Comparison of ENCODE assay signal across 8 cellular contexts in the genomic region with DNA sequence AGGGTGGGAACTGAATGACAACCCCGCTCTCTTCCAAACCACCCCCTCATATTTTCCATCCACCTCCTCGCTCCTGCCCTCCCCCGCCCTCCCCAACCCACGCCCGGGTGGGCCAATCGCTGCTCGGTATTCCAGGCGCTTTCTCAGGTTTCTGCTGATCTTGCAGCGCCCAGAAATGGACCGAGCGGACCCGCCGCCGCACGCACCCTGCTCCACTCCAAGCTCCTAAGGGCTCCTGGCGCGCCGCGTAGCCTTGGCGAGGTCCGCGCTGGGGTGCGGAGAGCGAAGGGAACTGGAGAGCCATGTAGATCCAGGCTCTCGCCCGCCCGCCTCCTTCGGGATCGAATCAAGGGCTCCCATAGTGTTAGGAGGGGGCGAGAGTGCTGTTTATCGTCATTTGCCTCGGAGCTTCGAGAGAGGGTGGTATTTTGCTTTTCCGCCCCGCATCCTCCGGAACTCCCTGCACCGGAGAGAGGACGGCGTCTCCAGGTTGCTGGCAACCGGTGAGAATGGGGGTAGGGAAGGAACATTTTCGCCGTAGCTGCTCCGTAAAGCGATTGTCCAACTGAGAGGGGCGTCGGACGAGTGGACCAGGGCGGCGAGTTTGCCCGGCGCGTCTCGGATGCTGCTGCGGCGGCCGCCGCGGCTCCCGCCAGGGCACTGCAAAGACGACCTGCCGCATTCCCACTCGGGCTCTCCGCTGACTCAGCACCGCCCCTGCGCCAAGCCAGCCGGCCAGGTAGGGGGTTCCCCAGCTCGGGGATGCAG. TPM values are rescaled to one million over a fixed set of nuclear protein-coding genes. Genes with fewer than 3 reads are reported as not detected.
DNase-seq lines count a peak whose midpoint lies in the region; ATAC-seq and TF ChIP-seq lines count a peak whose summit lies in the region.

Gene KCNA1 (plus strand): TSS at position 172 of the 768 bp plus-strand sequence. CDS start 1,474 bp downstream, outside the sequence.

- no peaks in the 10 kb centered on the region for H3F3A ChIP-seq in PC-9 (ENCODE audit: insufficient read depth, low read depth)

- H3K9me3 ChIP-seq in colonic mucosa (no peaks in the 10 kb centered on the region), mesenchymal stem cell (ENCODE audit: control insufficient read depth, low read length) (peaks cover 3% of the 10 kb centered on the region), tibial artery (peaks cover 0 to 3% (median 0%) of the 10 kb centered on the region in 3 donors), PC-9 (ENCODE audit: insufficient read depth, low read depth) (no peaks in the 10 kb centered on the region)

- no peak within 1 kb of the TSS for H2BK12ac ChIP-seq in mesenchymal stem cell (ENCODE audit: low read length in 2 of 2)

- H2BK15ac ChIP-seq in mesenchymal stem cell (ENCODE audit: low read depth, poor library complexity, severe bottlenecking) = no peak within 1 kb of the TSS

- POLR2A ChIA-PET in PC-9 (lab: Charles Lee; ENCODE audit: unreplicated experiment) = no interaction called here

- ATAC-seq in HG03097 (IDR thresholded peaks at IDR 0.05; ENCODE audit: low FRiP score, unreplicated experiment) = no peak

- H4K91ac ChIP-seq in mesenchymal stem cell (ENCODE audit: low read length) = peak within 1 kb of the TSS; percentile 22

- no peaks in the 10 kb centered on the region for H3K79me1 ChIP-seq in mesenchymal stem cell (replicated peaks; ENCODE audit: low read length, poor library complexity, severe bottlenecking)

- H3K4ac ChIP-seq in mesenchymal stem cell (ENCODE audit: low read depth in 1 of 2, low read length in 2 of 2) = no peak within 1 kb of the TSS

- H2AK5ac ChIP-seq in mesenchymal stem cell (ENCODE audit: low read length, severe bottlenecking) = no peak within 1 kb of the TSS

- CTCF ChIA-PET in PC-9 (lab: Charles Lee) = no interaction called here

- peaks cover 51% of the 10 kb centered on the region for H3K27me3 ChIP-seq in colonic mucosa
- H3K27me3 ChIP-seq in mesenchymal stem cell (ENCODE audit: control insufficient read depth in 1 of 2, insufficient read depth in 1 of 2, low read length in 2 of 2) = peaks cover 34 to 75% of the 10 kb centered on the region in 2 experiments
- peaks cover 2 to 79% of the 10 kb centered on the region in 2 donors for H3K27me3 ChIP-seq in tibial artery
- H3K27me3 ChIP-seq in PC-9 (ENCODE audit: insufficient read depth, low read depth) = peaks cover 51% of the 10 kb centered on the region

- H3K14ac ChIP-seq in mesenchymal stem cell (ENCODE audit: low read length in 2 of 2) = no peak within 1 kb of the TSS

- no peaks in the 10 kb centered on the region for H3K79me2 ChIP-seq in PC-9 (ENCODE audit: low read depth)

- H3K4me1 ChIP-seq in colonic mucosa (no peaks in the 10 kb centered on the region), mesenchymal stem cell (ENCODE audit: control insufficient read depth, insufficient read depth, low read depth, low read length) (peaks cover 16% of the 10 kb centered on the region), tibial artery (peaks cover 0 to 29% (median 26%) of the 10 kb centered on the region in 4 donors), PC-9 (replicated peaks; ENCODE audit: insufficient read depth) (no peaks in the 10 kb centered on the region)

- H4K20me1 ChIP-seq in PC-9 (ENCODE audit: insufficient read depth) = no peaks in the 10 kb centered on the region

- H3K9ac ChIP-seq in colonic mucosa (ENCODE audit: low read depth in 2 of 2, low read length in 2 of 2) = no peak within 1 kb of the TSS
- peak within 1 kb of the TSS; percentile 67 for H3K9ac ChIP-seq in mesenchymal stem cell (ENCODE audit: low read length)

- no peak within 1 kb of the TSS for H2AFZ ChIP-seq in mesenchymal stem cell (ENCODE audit: low read depth, low read length)
- no peak within 1 kb of the TSS for H2AFZ ChIP-seq in PC-9

- whole genome bisulfite sequencing in mesenchymal stem cell = under 1% methylated on average over 66 of the region's 67 CpGs

- DNase-seq in Daoy (ENCODE audit: low read depth) (peak; percentile 63), NCI-H146 treated with DMSO at 0.1 percent for 48 hours (lab: John Stamatoyannopoulos, UW; ENCODE audit: unreplicated experiment) (peak; percentile 56), colonic mucosa (no peak), mesenchymal stem cell (no peak), tibial artery (no peak), SW 1271 (lab: John Stamatoyannopoulos, UW) (no peak), PC-9 (no peak)

- BruUV-seq in PC-9 (replicated peaks; lab: Mats Ljungman, UMichigan) = no TSS peak

- no peak for TF ChIP-seq CTCF in colonic mucosa (IDR thresholded peaks at IDR 0.05)
- no peak for TF ChIP-seq CTCF in tibial artery (IDR thresholded peaks at IDR 0.05)
- no peak for TF ChIP-seq CTCF in PC-9 (conservative IDR thresholded peaks at IDR 0.05)

- no peaks in the 10 kb centered on the region for H3K9me2 ChIP-seq in PC-9 (ENCODE audit: insufficient read depth)

- no peak within 1 kb of the TSS for H2BK120ac ChIP-seq in mesenchymal stem cell (ENCODE audit: low read depth, low read length)

- H4K8ac ChIP-seq in mesenchymal stem cell (ENCODE audit: low read length) = no peak within 1 kb of the TSS

- H3K4me2 ChIP-seq in mesenchymal stem cell (ENCODE audit: low read length, poor library complexity, severe bottlenecking) (peak within 1 kb of the TSS; percentile 56), PC-9 (no peak within 1 kb of the TSS)

- H3K23ac ChIP-seq in mesenchymal stem cell (ENCODE audit: low read length in 2 of 2) = peak within 1 kb of the TSS in 1 of 2 experiments; percentile 86

- H3K18ac ChIP-seq in mesenchymal stem cell (ENCODE audit: low read depth in 1 of 2, low read length in 2 of 2) = no peak within 1 kb of the TSS

- intact Hi-C loops in colonic mucosa (cut with DNase I) (no loop called here), tibial artery (cut with DNase I; ENCODE audit: low total_unique reads) (no loop called here), PC-9 (cut with micrococcal nuclease; ENCODE audit: unreplicated experiment) (no loop called here)

- H3K36me3 ChIP-seq in colonic mucosa (no peaks in the 10 kb centered on the region), mesenchymal stem cell (ENCODE audit: control insufficient read depth in 1 of 2, insufficient read depth in 2 of 2, low read depth in 1 of 2, low read length in 2 of 2) (no peaks in the 10 kb centered on the region), tibial artery (no peaks in the 10 kb centered on the region), PC-9 (ENCODE audit: low read depth) (no peaks in the 10 kb centered on the region)

- peak within 1 kb of the TSS; percentile 14 for H3K4me3 ChIP-seq in colonic mucosa
- peak within 1 kb of the TSS; percentile 14 to 83 for H3K4me3 ChIP-seq in mesenchymal stem cell (ENCODE audit: insufficient read depth in 1 of 2, low read depth in 1 of 2, low read length in 2 of 2)
- peak within 1 kb of the TSS; percentile 41 to 42 for H3K4me3 ChIP-seq in tibial artery
- H3K4me3 ChIP-seq in PC-9 = no peak within 1 kb of the TSS

- no peak within 1 kb of the TSS for H2BK5ac ChIP-seq in mesenchymal stem cell (ENCODE audit: low read depth, low read length, poor library complexity, severe bottlenecking)

- H3K27ac ChIP-seq in colonic mucosa = no peak within 1 kb of the TSS
- H3K27ac ChIP-seq in mesenchymal stem cell (ENCODE audit: low read length, poor library complexity, severe bottlenecking) = no peak within 1 kb of the TSS
- no peak within 1 kb of the TSS for H3K27ac ChIP-seq in tibial artery
- no peak within 1 kb of the TSS for H3K27ac ChIP-seq in PC-9

RNA-seq across cellular contexts. Expression of gene KCNA1, which starts in this region (rescaled TPM):
- total RNA-seq in Daoy (2014; rRNA removed; shearing (Covaris generic)) = 0.17 and 1.3 TPM in 2 replicates
- total RNA-seq in colonic mucosa (under 1 TPM in 1 of 2 donors, not detected in 1; 0.61 TPM), PC-9 (2021) (not detected in 2 replicates)
- polyA plus RNA-seq in mesenchymal stem cell (2013, experiment 1 of 2) = under 0.01 TPM
- not detected for polyA plus RNA-seq in mesenchymal stem cell (2013, experiment 2 of 2)

Comparison
In these comparisons a context has a peak if more than half of its experiments do, and no peak if none do; other contexts are left out.
1. DNase-seq: peak in Daoy (single experiment) and NCI-H146 treated with DMSO at 0.1 percent for 48 hours (single experiment); none in colonic mucosa (single experiment), mesenchymal stem cell (single experiment), tibial artery (0 of 2), SW 1271 (0 of 2) and PC-9 (0 of 2).